8 cellular contexts compared by ENCODE assay signal in the genomic region with DNA sequence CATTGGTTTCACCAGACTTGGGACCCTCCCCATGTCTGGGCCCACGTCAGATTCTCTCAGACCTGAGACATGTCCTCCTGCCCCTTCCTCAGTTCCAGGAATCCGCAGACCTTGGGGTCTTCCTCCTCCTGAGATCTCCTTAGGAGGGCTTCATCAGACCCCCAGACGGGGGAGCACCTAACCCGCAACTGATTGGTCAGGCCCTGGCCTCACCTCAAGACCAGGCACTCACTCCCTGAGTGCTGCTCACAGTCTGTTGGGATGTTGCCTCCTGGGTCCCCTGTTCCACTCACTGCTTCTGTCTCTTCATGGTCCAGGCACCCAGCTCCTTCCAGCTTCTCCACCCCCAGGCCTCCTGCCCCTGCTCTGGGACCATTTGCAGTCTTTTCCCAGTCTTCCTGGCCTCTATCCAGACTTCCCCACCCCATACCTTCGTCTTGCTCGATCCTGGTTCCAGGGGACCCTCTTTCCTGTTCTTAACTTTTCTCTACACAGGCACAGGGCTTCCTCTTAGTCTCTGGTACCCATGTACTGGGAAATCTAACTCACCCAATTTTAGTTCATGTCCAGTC. TPM values are rescaled to one million over a fixed set of nuclear protein-coding genes. Genes with fewer than 3 reads are reported as not detected.
DNase-seq lines count a peak whose midpoint lies in the region; ATAC-seq, FAIRE-seq and TF ChIP-seq lines count a peak whose summit lies in the region.

No MANE protein-coding gene starts in this region.

- TF ChIP-seq CTCF in astrocyte (IDR thresholded peaks at IDR 0.05; ENCODE audit: insufficient read depth, low read depth, low read length) = no peak
- TF ChIP-seq CTCF in right lobe of liver (IDR thresholded peaks at IDR 0.05) = no peak
- TF ChIP-seq CTCF in type B pancreatic cell (conservative IDR thresholded peaks at IDR 0.05) = no peak

- H3K36me3 ChIP-seq in astrocyte (ENCODE audit: insufficient read depth, low read length) (no peaks in the 10 kb centered on the region), right lobe of liver (no peaks in the 10 kb centered on the region)

- TF ChIP-seq POLR2A in right lobe of liver (IDR thresholded peaks at IDR 0.05) = no peak

- H3K27me3 Mint-ChIP-seq in activated naive CD4-positive, alpha-beta T cell treated with anti-CD3 and anti-CD28 coated beads, Interleukin-2, amount 50 U/mL, for 24 hours = no peaks in the 10 kb centered on the region
- H3K27me3 Mint-ChIP-seq in astrocyte (ENCODE audit: low read depth, unreplicated experiment) (no peaks in the 10 kb centered on the region), type B pancreatic cell (no peaks in the 10 kb centered on the region)

- DNase-seq in activated naive CD4-positive, alpha-beta T cell treated with anti-CD3 and anti-CD28 coated beads, Interleukin-2, amount 50 U/mL, for 16 hours = no peak
- DNase-seq in astrocyte (ENCODE audit: low read depth) (no peak), right lobe of liver (no peak), type B pancreatic cell (ENCODE audit: extremely low spot score, unreplicated experiment) (no peak), Ammon's horn (ENCODE audit: low spot score) (no peak), GM19240 (ENCODE audit: insufficient read length, low spot score) (no peak)

- no peak for FAIRE-seq in astrocyte (lab: Jason Lieb, UNC)

- H3K9me3 ChIP-seq in astrocyte (ENCODE audit: insufficient read depth, low read depth, low read length) = no peaks in the 10 kb centered on the region
- no peaks in the 10 kb centered on the region for H3K9me3 ChIP-seq in right lobe of liver

- H3K27ac Mint-ChIP-seq in activated naive CD4-positive, alpha-beta T cell treated with anti-CD3 and anti-CD28 coated beads, Interleukin-2, amount 50 U/mL, for 24 hours = peak overlapping the region; percentile 94
- H3K27ac Mint-ChIP-seq in astrocyte (ENCODE audit: unreplicated experiment) (peak overlapping the region; percentile 81), type B pancreatic cell (peak overlapping the region; percentile 78)

- H3K36me3 Mint-ChIP-seq in activated naive CD4-positive, alpha-beta T cell treated with anti-CD3 and anti-CD28 coated beads, Interleukin-2, amount 50 U/mL, for 24 hours = no peaks in the 10 kb centered on the region
- peaks cover 2% of the 10 kb centered on the region for H3K36me3 Mint-ChIP-seq in astrocyte (ENCODE audit: low read depth, unreplicated experiment)
- H3K36me3 Mint-ChIP-seq in type B pancreatic cell = peaks cover 7% of the 10 kb centered on the region

- peaks cover 27% of the 10 kb centered on the region for H4K20me1 ChIP-seq in astrocyte (ENCODE audit: insufficient read depth, low read length)

- H3K4me1 ChIP-seq in astrocyte (ENCODE audit: insufficient read depth, low read length) (peaks cover 15% of the 10 kb centered on the region), right lobe of liver (peaks cover 0 to 30% (median 6%) of the 10 kb centered on the region in 4 donors)

- H3K9ac ChIP-seq in astrocyte (ENCODE audit: low read length) = peak overlapping the region; percentile 84

- H3K4me1 Mint-ChIP-seq in activated naive CD4-positive, alpha-beta T cell treated with anti-CD3 and anti-CD28 coated beads, Interleukin-2, amount 50 U/mL, for 24 hours = peaks cover 50% of the 10 kb centered on the region
- peaks cover 22% of the 10 kb centered on the region for H3K4me1 Mint-ChIP-seq in astrocyte (ENCODE audit: low read depth, unreplicated experiment)
- peaks cover 38% of the 10 kb centered on the region for H3K4me1 Mint-ChIP-seq in type B pancreatic cell (ENCODE audit: unreplicated experiment)

- H3K27me3 ChIP-seq in astrocyte (ENCODE audit: insufficient read depth, low read length) (no peaks in the 10 kb centered on the region), right lobe of liver (no peaks in the 10 kb centered on the region)

- H3K27ac ChIP-seq in astrocyte (ENCODE audit: low read depth, low read length) = no peak overlapping the region
- H3K27ac ChIP-seq in right lobe of liver = peak overlapping the region in 2 of 3 donors; percentile 68 to 71

- H3K4me3 ChIP-seq in astrocyte (ENCODE audit: insufficient read depth, low read depth, low read length) = peak overlapping the region; percentile 95
- H3K4me3 ChIP-seq in right lobe of liver = peak overlapping the region; percentile 87 to 90 (median 89)

- ATAC-seq in right lobe of liver = no peak
- no peak for ATAC-seq in activated CD4-positive, CD25-positive, alpha-beta regulatory T cell treated with anti-CD3 and anti-CD28 coated beads, Interleukin-2, amount 50 U/mL, for 24 hours

- no peaks in the 10 kb centered on the region for H3K9me3 Mint-ChIP-seq in activated naive CD4-positive, alpha-beta T cell treated with anti-CD3 and anti-CD28 coated beads, Interleukin-2, amount 50 U/mL, for 24 hours
- no peaks in the 10 kb centered on the region for H3K9me3 Mint-ChIP-seq in astrocyte (ENCODE audit: unreplicated experiment)
- H3K9me3 Mint-ChIP-seq in type B pancreatic cell = no peaks in the 10 kb centered on the region

- peak overlapping the region; percentile 91 for H3K4me3 Mint-ChIP-seq in activated naive CD4-positive, alpha-beta T cell treated with anti-CD3 and anti-CD28 coated beads, Interleukin-2, amount 50 U/mL, for 24 hours
- H3K4me3 Mint-ChIP-seq in astrocyte (ENCODE audit: unreplicated experiment) (peak overlapping the region; percentile 93), type B pancreatic cell (peak overlapping the region; percentile 86)

- H3K4me2 ChIP-seq in astrocyte (ENCODE audit: low read length) = peak overlapping the region; percentile 93

- peaks cover 35% of the 10 kb centered on the region for H3K79me2 ChIP-seq in astrocyte (ENCODE audit: insufficient read depth, low read length)

- H2AFZ ChIP-seq in astrocyte (ENCODE audit: low read depth, low read length) = peak overlapping the region; percentile 94

- 51% methylated on average over 3 of the region's 6 CpGs for WGBS in right lobe of liver (ENCODE audit: insufficient coverage, low coverage, low lambda C conversion rate, missing lambda C conversion rate)

- intact Hi-C loops in right lobe of liver (cut with DNase I) = no loop called here

RNA-seq across cellular contexts. Expression of a gene that starts 1.2 kb away (rescaled TPM):
- total RNA-seq in astrocyte (9.2 and 9.9 TPM in 2 replicates), right lobe of liver (1 to 10 TPM; 4.8 to 6.1 (median 5.3) TPM), type B pancreatic cell (ENCODE audit: low replicate concordance) (10.6 and 13.2 TPM in 2 replicates)

RNA-seq across cellular contexts. Expression of a gene that starts 1.4 kb away (rescaled TPM):
- total RNA-seq in astrocyte (24.8 and 27.9 TPM in 2 replicates), right lobe of liver (10 to 100 TPM; 17.2 to 21.0 (median 19.2) TPM), type B pancreatic cell (ENCODE audit: low replicate concordance) (22.8 and 28.9 TPM in 2 replicates)

RNA-seq across cellular contexts. Expression of a gene that starts 47.4 kb away (rescaled TPM):
- total RNA-seq in astrocyte (32.2 and 35.0 TPM in 2 replicates), right lobe of liver (10 to 100 TPM; 10.4 to 28.8 (median 17.3) TPM), type B pancreatic cell (ENCODE audit: low replicate concordance) (34.2 and 35.0 TPM in 2 replicates)
